33 cellular contexts compared by ENCODE assay signal in the genomic region with DNA sequence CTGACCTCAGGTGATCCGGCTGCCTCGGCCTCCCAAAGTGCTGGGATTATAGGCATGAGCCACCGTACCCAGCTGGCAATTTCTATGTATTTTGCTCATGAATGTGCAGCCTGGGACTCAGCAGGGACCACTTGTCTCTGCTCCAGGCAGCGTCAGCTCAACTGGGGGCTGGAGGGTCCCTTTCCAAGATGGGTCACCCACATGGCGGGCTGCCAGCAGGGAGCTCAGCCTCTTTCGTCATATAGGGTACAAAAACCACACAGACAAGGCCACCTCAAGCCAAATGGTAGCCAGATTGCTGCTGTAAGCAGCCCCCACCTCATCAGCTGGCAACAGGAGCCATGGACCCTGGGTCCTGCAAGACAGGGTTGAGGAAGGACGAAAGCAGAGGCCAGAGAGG. TPM values are rescaled to one million over a fixed set of nuclear protein-coding genes. Genes with fewer than 3 reads are reported as not detected.
"Had no signal": no experiment of that assay in that cellular context is flagged by ENCODE, and none has a peak within 500 bp of the region (broad histone marks: within the 10 kb centered on the region; RNA-seq: fewer than 3 reads in every experiment).

No MANE protein-coding gene starts in this region.

- H3K36me3 Mint-ChIP-seq: natural killer cell; stimulated activated effector memory CD8-positive, alpha-beta T cell treated with anti-CD3 and anti-CD28 coated beads, Interleukin-12 subunit alpha, Interleukin-12 subunit beta, amount 100 ng/mL, for 72 hours; stimulated activated naive B cell treated with anti-CD40 and anti-IgM and Interleukin-4, amounts not matched to agents 10 μg/mL and 1 μg/mL and 100 μg/mL, for 72 hours had no signal

- H3K36me3 ChIP-seq: neural progenitor cell, pancreas, spleen, stomach, thoracic aorta, thyroid gland, upper lobe of left lung, vagina had no signal

- H3K4me1 Mint-ChIP-seq: neural progenitor cell; stimulated activated naive B cell treated with anti-CD40 and anti-IgM and Interleukin-4, amounts not matched to agents 10 μg/mL and 1 μg/mL and 100 μg/mL, for 72 hours had no signal

- ATAC-seq: naive thymus-derived CD4-positive, alpha-beta T cell; natural killer cell; pancreas; psoas muscle; right cardiac atrium; sciatic nerve; stimulated activated effector memory CD8-positive, alpha-beta T cell treated with anti-CD3 and anti-CD28 coated beads, Interleukin-12 subunit alpha, Interleukin-12 subunit beta, amount 100 ng/mL, for 72 hours; stimulated activated naive B cell treated with anti-CD40 and anti-IgM and Interleukin-4, amounts not matched to agents 10 μg/mL and 1 μg/mL and 100 μg/mL, for 72 hours had no signal

- H3K27me3 Mint-ChIP-seq: progenitor cell of endocrine pancreas had no signal

- H3K27ac ChIP-seq: neural progenitor cell, pancreas, psoas muscle, skin epidermis, spleen, stomach, thoracic aorta, thyroid gland, tibial nerve, upper lobe of left lung, vagina had no signal

- H3K27me3 ChIP-seq: neural progenitor cell, pancreas, spleen, stomach, thyroid gland, tibial nerve, upper lobe of left lung, vagina had no signal

- H3K9me3 ChIP-seq: pancreas, psoas muscle, thoracic aorta, thyroid gland, upper lobe of left lung, vagina had no signal

- H3K4me2 ChIP-seq: neural progenitor cell, smooth muscle cell had no signal

- H3K9me3 Mint-ChIP-seq: natural killer cell; stimulated activated effector memory CD8-positive, alpha-beta T cell treated with anti-CD3 and anti-CD28 coated beads, Interleukin-12 subunit alpha, Interleukin-12 subunit beta, amount 100 ng/mL, for 72 hours had no signal

- H3K27ac Mint-ChIP-seq: naive thymus-derived CD4-positive, alpha-beta T cell; natural killer cell; nephron; neural progenitor cell; progenitor cell of endocrine pancreas; stimulated activated effector memory CD8-positive, alpha-beta T cell treated with anti-CD3 and anti-CD28 coated beads, Interleukin-12 subunit alpha, Interleukin-12 subunit beta, amount 100 ng/mL, for 72 hours; stimulated activated naive B cell treated with anti-CD40 and anti-IgM and Interleukin-4, amounts not matched to agents 10 μg/mL and 1 μg/mL and 100 μg/mL, for 72 hours; stimulated activated naive CD8-positive, alpha-beta T cell treated with anti-CD3 and anti-CD28 coated beads, Interleukin-15, Interleukin-2, amounts not matched to agents 100 ng/mL and 50 ng/mL, for 24 hours had no signal

- H3K4me1 ChIP-seq: pancreas, psoas muscle, spleen, thyroid gland, vagina had no signal

- DNase-seq: naive thymus-derived CD4-positive, alpha-beta T cell; natural killer cell; occipital lobe; psoas muscle; right cardiac atrium; spleen; stimulated activated CD4-positive, alpha-beta T cell treated with anti-CD3 and anti-CD28 coated beads, Interleukin-12 subunit alpha, Interleukin-12 subunit beta, amount 100 ng/mL, for 4 hours; stimulated activated CD4-positive, alpha-beta T cell treated with anti-CD3 and anti-CD28 coated beads, Interleukin-1b, Interleukin-23, amount 100 ng/mL, for 48 hours; stimulated activated CD4-positive, alpha-beta T cell treated with anti-CD3 and anti-CD28 coated beads, Interleukin-4, amount 100 ng/mL, for 1 hour; stimulated activated naive B cell treated with anti-CD40 and anti-IgM and Interleukin-4, amounts not matched to agents 10 μg/mL and 1 μg/mL and 100 μg/mL, for 72 hours; stimulated activated naive CD4-positive, alpha-beta T cell treated with Interleukin-2 at 50 U/mL for 16 hours; stomach; thyroid gland; trophoblast cell; upper lobe of left lung had no signal

- H3K4me3 ChIP-seq: neural progenitor cell, pancreas, psoas muscle, skin epidermis, smooth muscle cell, spleen, stomach, thoracic aorta, thyroid gland, tibial nerve, upper lobe of left lung, vagina had no signal

- H3K4me3 Mint-ChIP-seq: naive thymus-derived CD4-positive, alpha-beta T cell; natural killer cell; nephron; neural progenitor cell; stimulated activated effector memory CD8-positive, alpha-beta T cell treated with anti-CD3 and anti-CD28 coated beads, Interleukin-12 subunit alpha, Interleukin-12 subunit beta, amount 100 ng/mL, for 72 hours; stimulated activated naive B cell treated with anti-CD40 and anti-IgM and Interleukin-4, amounts not matched to agents 10 μg/mL and 1 μg/mL and 100 μg/mL, for 72 hours; stimulated activated naive CD8-positive, alpha-beta T cell treated with anti-CD3 and anti-CD28 coated beads, Interleukin-15, Interleukin-2, amounts not matched to agents 100 ng/mL and 50 ng/mL, for 24 hours had no signal

- H2AFZ ChIP-seq: neural progenitor cell had no signal

- H3K9ac ChIP-seq: neural progenitor cell had no signal

RNA-seq across cellular contexts. Expression of a gene that starts 2.4 kb away (rescaled TPM):
- total RNA-seq: naive thymus-derived CD4-positive, alpha-beta T cell; occipital lobe; osteoblast; pancreas; progenitor cell of endocrine pancreas; psoas muscle; renal cortical epithelial cell; right cardiac atrium; sciatic nerve; smooth muscle cell; spleen; stomach; temporal lobe; thoracic aorta; thyroid gland; tibial nerve; upper lobe of left lung; ureter; vagina had no signal
- polyA plus RNA-seq: naive thymus-derived CD4-positive, alpha-beta T cell; neural cell; pancreas; psoas muscle; right cardiac atrium; smooth muscle cell; spleen had no signal

RNA-seq across cellular contexts. Expression of a gene that starts 4.5 kb away (rescaled TPM):
- total RNA-seq: naive thymus-derived CD4-positive, alpha-beta T cell; occipital lobe; osteoblast; pancreas; progenitor cell of endocrine pancreas; psoas muscle; renal cortical epithelial cell; right cardiac atrium; sciatic nerve; smooth muscle cell; spleen; stomach; subcutaneous adipose tissue; temporal lobe; thoracic aorta; thyroid gland; tibial nerve; ureter; vagina had no signal
- polyA plus RNA-seq: naive thymus-derived CD4-positive, alpha-beta T cell; neural cell; psoas muscle; spleen had no signal
